ENCODE assay signal across 12 cellular contexts in genomic region chr19:6275170-6275744, GRCh38. TPM values are rescaled to one million over a fixed set of nuclear protein-coding genes. Genes with fewer than 3 reads are reported as not detected.
DNase-seq lines count a peak whose midpoint lies in the region; ATAC-seq, FAIRE-seq and TF ChIP-seq lines count a peak whose summit lies in the region.
"Had no signal": no experiment of that assay in that cellular context is flagged by ENCODE, and none has a peak within 500 bp of the region (broad histone marks: within the 10 kb centered on the region; RNA-seq: fewer than 3 reads in every experiment).

No MANE protein-coding gene starts in this region.

- 65% methylated on average over 17 of the region's 18 CpGs for WGBS in HepG2 (ENCODE audit: low lambda C conversion rate)

- H3K27ac ChIP-seq in HepG2 (ENCODE audit: extremely low read length, insufficient read depth, low read length), result peak overlapping the region; percentile 57
- peak overlapping the region; percentile 85 for H3K27ac ChIP-seq in skeletal muscle tissue (ENCODE audit: low read depth, low read length)
- H3K27ac ChIP-seq: PC-9 had no signal

- H3K9ac ChIP-seq in HepG2 (ENCODE audit: insufficient read depth, low read depth, low read length) (no peak overlapping the region), skeletal muscle tissue (ENCODE audit: low read depth in 1 of 3, low read length in 3 of 3) (peak overlapping the region; percentile 67 to 70 (median 69))

- H3K79me2 ChIP-seq in HepG2 (ENCODE audit: insufficient read depth, low read length), result peaks cover 89% of the 10 kb centered on the region

- ATAC-seq in activated T-helper 17 cell treated with anti-CD3 and anti-CD28 coated beads, Interleukin-2, amount 50 U/mL, for 72 hours (replicated peaks), result no peak
- ATAC-seq in HepG2 (no peak), GM19397 (IDR thresholded peaks at IDR 0.05; ENCODE audit: unreplicated experiment) (no peak)

- intact Hi-C loops in HepG2 (cut with micrococcal nuclease; ENCODE audit: unreplicated experiment), result no loop called here

- H3K4me3 ChIP-seq in H7 (ENCODE audit: insufficient read depth, low read depth, low read length) (no peak overlapping the region), HepG2 (replicated peaks in 1 of 3; ENCODE audit: insufficient read depth in 1 of 3, low read depth in 2 of 3, low read length in 3 of 3) (no peak overlapping the region), skeletal muscle tissue (ENCODE audit: low read length in 3 of 3) (peak overlapping the region in 2 of 3 donors; percentile 32 to 69)
- H3K4me3 ChIP-seq: PC-9 had no signal

- no peaks in the 10 kb centered on the region for H3K27me3 ChIP-seq in H7 (ENCODE audit: control insufficient read depth, insufficient read depth, low read length)
- no peaks in the 10 kb centered on the region for H3K27me3 ChIP-seq in HepG2 (ENCODE audit: control insufficient read depth in 1 of 2, insufficient read depth in 2 of 2, low read length in 2 of 2)
- H3K27me3 ChIP-seq in skeletal muscle tissue (ENCODE audit: control insufficient read depth in 3 of 3, insufficient read depth in 3 of 3, low read length in 3 of 3), result no peaks in the 10 kb centered on the region

- no peaks in the 10 kb centered on the region for H3K27me3 Mint-ChIP-seq in activated T-helper 17 cell treated with anti-CD3 and anti-CD28 coated beads, Interleukin-2, amount 50 U/mL, for 72 hours

- CTCF ChIA-PET in HepG2 (lab: Yijun Ruan, JAX; ENCODE audit: low intra/inter-chr PET ratio, low total read pairs), result no interaction called here

- peaks cover 66% of the 10 kb centered on the region for H3K4me1 ChIP-seq in HepG2 (ENCODE audit: insufficient read depth, low read length)
- H3K4me1 ChIP-seq in skeletal muscle tissue (ENCODE audit: control insufficient read depth in 3 of 3, insufficient read depth in 3 of 3, low read length in 3 of 3), result peaks cover 88 to 91% (median 89%) of the 10 kb centered on the region in 3 donors

- H2AFZ ChIP-seq in HepG2 (ENCODE audit: low read length), result no peak overlapping the region
- H2AFZ ChIP-seq: PC-9 had no signal

- peak overlapping the region; percentile 28 for H3K27ac Mint-ChIP-seq in activated T-helper 17 cell treated with anti-CD3 and anti-CD28 coated beads, Interleukin-2, amount 50 U/mL, for 72 hours

- peaks cover 37% of the 10 kb centered on the region for H3K4me1 Mint-ChIP-seq in activated T-helper 17 cell treated with anti-CD3 and anti-CD28 coated beads, Interleukin-2, amount 50 U/mL, for 72 hours

- DNase-seq in H7, result peak; percentile 26
- DNase-seq in HepG2 (ENCODE audit: low spot score), result no peak
- no peak for DNase-seq in GOT3 (lab: John Stamatoyannopoulos, UW)
- DNase-seq in HUDEP-2 (lab: John Stamatoyannopoulos, UW; ENCODE audit: unreplicated experiment in 76 of 76), result no peak
- DNase-seq in SW 1271 (lab: John Stamatoyannopoulos, UW), result no peak
- DNase-seq: activated effector memory CD4-positive, alpha-beta T cell treated with anti-CD3 and anti-CD28 coated beads, Interleukin-2, amount 50 U/mL, for 16 hours; DMS153; NCI-H1694 treated with DMSO at 0.1 percent for 48 hours; PC-9 had no signal

- H3K9me3 Mint-ChIP-seq in activated T-helper 17 cell treated with anti-CD3 and anti-CD28 coated beads, Interleukin-2, amount 50 U/mL, for 72 hours, result no peaks in the 10 kb centered on the region

- H3K36me3 ChIP-seq in H7 (replicated peaks; ENCODE audit: control insufficient read depth, insufficient read depth, low read length) (peaks cover 5% of the 10 kb centered on the region), HepG2 (replicated peaks in 1 of 2; ENCODE audit: control insufficient read depth in 1 of 2, insufficient read depth in 2 of 2, low read length in 2 of 2) (peaks cover 0 to 14% of the 10 kb centered on the region in 2 experiments), skeletal muscle tissue (ENCODE audit: control insufficient read depth in 3 of 3, insufficient read depth in 3 of 3, low read length in 3 of 3) (peaks cover 0 to 7% (median 2%) of the 10 kb centered on the region in 3 donors)

- no TSS peak for BruUV-seq in HepG2 (replicated peaks; lab: Mats Ljungman, UMichigan)

- FAIRE-seq in HepG2 (lab: Jason Lieb, UNC), result peak; percentile 50

- peaks cover 32% of the 10 kb centered on the region; the same call in 1 of the 2 replicates for H4K20me1 ChIP-seq in HepG2 (ENCODE audit: insufficient read depth, low read length)

- no peak for TF ChIP-seq CTCF in HepG2 (CRISPR knock-in tag; IDR thresholded peaks at IDR 0.05)

- TF ChIP-seq EP300 in HepG2 (IDR thresholded peaks at IDR 0.05; ENCODE audit: low read depth in 2 of 2, low read length in 2 of 2) (no peak), HepG2 (CRISPR knock-in tag; IDR thresholded peaks at IDR 0.05; ENCODE audit: borderline replicate concordance) (no peak)

- TF ChIP-seq RAD21 in HepG2 (CRISPR knock-in tag; IDR thresholded peaks at IDR 0.05), result no peak

- POLR2A ChIA-PET in HepG2 (lab: Yijun Ruan, JAX), result no interaction called here

- no peak overlapping the region; the same call in 1 of the 2 replicates for H3K4me2 ChIP-seq in HepG2 (ENCODE audit: low read depth, low read length)
- H3K4me2 ChIP-seq: PC-9 had no signal

- in situ Hi-C loops in HepG2 (cut with HindIII; ENCODE audit: extremely low pct_ligation_motif_present, low pct_unique_long_range_greater_than_20kb), result no loop called here

- TF ChIP-seq POLR2A in HepG2 (IDR thresholded peaks at IDR 0.05; ENCODE audit: insufficient read depth in 1 of 2, low read depth in 2 of 2, low read length in 2 of 2), result no peak

- peaks cover 27% of the 10 kb centered on the region for H3K36me3 Mint-ChIP-seq in activated T-helper 17 cell treated with anti-CD3 and anti-CD28 coated beads, Interleukin-2, amount 50 U/mL, for 72 hours (ENCODE audit: low read depth)

- H3K9me3 ChIP-seq in HepG2 (ENCODE audit: low read length) (no peaks in the 10 kb centered on the region), skeletal muscle tissue (ENCODE audit: control insufficient read depth in 3 of 3, low read length in 3 of 3) (no peaks in the 10 kb centered on the region)

- H3K4me3 Mint-ChIP-seq in activated T-helper 17 cell treated with anti-CD3 and anti-CD28 coated beads, Interleukin-2, amount 50 U/mL, for 72 hours, result no peak overlapping the region

RNA-seq across cellular contexts. Expression of gene MLLT1, which starts 4.5 kb away (rescaled TPM):
- total RNA-seq in H7 (2014; rRNA removed; shearing (Covaris generic)), result 16.1 and 17.3 TPM in 2 replicates
- total RNA-seq in activated T-helper 17 cell treated with anti-CD3 and anti-CD28 coated beads, Interleukin-2, amount 50 U/mL, for 72 hours, result 10 to 100 TPM; 31.3 to 51.8 TPM
- total RNA-seq in HepG2 (2016; rRNA removed; fragmentation: Illumina TruSeq; extraction: Trizol) (11.6 and 12.2 TPM in 2 replicates), skeletal muscle tissue (2.6 TPM)
- 8.6 and 9.6 TPM in 2 replicates for total RNA-seq in HepG2 (2016; cell fraction: cytosol; rRNA removed; fragmentation: Illumina TruSeq; extraction: Trizol; ENCODE audit: low read depth)
- 9.5 and 12.5 TPM in 2 replicates for total RNA-seq in HepG2 (2016; cell fraction: insoluble cytoplasmic fraction; rRNA removed; fragmentation: Illumina TruSeq; extraction: Trizol)
- 12.7 and 15.3 TPM in 2 replicates for total RNA-seq in HepG2 (2016; cell fraction: membrane; rRNA removed; fragmentation: Illumina TruSeq; extraction: Trizol)
- 8.8 and 10.0 TPM in 2 replicates for total RNA-seq in HepG2 (2016; cell fraction: nucleus; rRNA removed; fragmentation: Illumina TruSeq; extraction: Trizol)
- polyA plus RNA-seq in HepG2 (2011; rRNA removed), result 11.7 and 12.7 TPM in 2 replicates
- 7.4 and 11.8 TPM in 2 replicates for polyA plus RNA-seq in HepG2 (2011; cell fraction: cytosol; rRNA removed)
- 27.2 and 40.6 TPM in 2 replicates for polyA plus RNA-seq in HepG2 (2011; cell fraction: nucleus; rRNA removed)
- polyA plus RNA-seq in HepG2 (2012), result 11.3 and 13.5 TPM in 2 replicates
- polyA plus RNA-seq in HepG2 (2016; cell fraction: cytosol; fragmentation: Illumina TruSeq; extraction: Trizol; ENCODE audit: low read depth), result 4.7 and 6.0 TPM in 2 replicates
- 21.6 and 27.3 TPM in 2 replicates for polyA plus RNA-seq in HepG2 (2016; cell fraction: insoluble cytoplasmic fraction; fragmentation: Illumina TruSeq; extraction: Trizol; ENCODE audit: low read depth)
- 15.1 and 15.5 TPM in 2 replicates for polyA plus RNA-seq in HepG2 (2016; cell fraction: membrane; fragmentation: Illumina TruSeq; extraction: Trizol; ENCODE audit: low read depth)
- polyA plus RNA-seq in HepG2 (2016; cell fraction: nucleus; fragmentation: Illumina TruSeq; extraction: Trizol; ENCODE audit: insufficient read depth, low read depth), result 29.9 and 38.7 TPM in 2 replicates
- polyA minus RNA-seq in HepG2 (2011; rRNA and poly(A)+ RNA removed; ENCODE audit: low replicate concordance), result 22.8 and 26.1 TPM in 2 replicates
- polyA minus RNA-seq in HepG2 (2011; cell fraction: cytosol; rRNA and poly(A)+ RNA removed), result 20.7 and 22.7 TPM in 2 replicates
- 5.4 and 5.6 TPM in 2 replicates for polyA minus RNA-seq in HepG2 (2011; cell fraction: nucleus; rRNA and poly(A)+ RNA removed)

RNA-seq across cellular contexts. Expression of gene ACER1, which starts 58.2 kb away (rescaled TPM):
- not detected in 2 replicates for total RNA-seq in H7 (2014; rRNA removed; shearing (Covaris generic))
- not detected for total RNA-seq in activated T-helper 17 cell treated with anti-CD3 and anti-CD28 coated beads, Interleukin-2, amount 50 U/mL, for 72 hours
- total RNA-seq in HepG2 (2016; rRNA removed; fragmentation: Illumina TruSeq; extraction: Trizol) (not detected in 2 replicates), skeletal muscle tissue (0.52 TPM)
- total RNA-seq in HepG2 (2016; cell fraction: cytosol; rRNA removed; fragmentation: Illumina TruSeq; extraction: Trizol; ENCODE audit: low read depth), result not detected in 2 replicates
- not detected in 2 replicates for total RNA-seq in HepG2 (2016; cell fraction: insoluble cytoplasmic fraction; rRNA removed; fragmentation: Illumina TruSeq; extraction: Trizol)
- total RNA-seq in HepG2 (2016; cell fraction: membrane; rRNA removed; fragmentation: Illumina TruSeq; extraction: Trizol), result not detected in 2 replicates
- total RNA-seq in HepG2 (2016; cell fraction: nucleus; rRNA removed; fragmentation: Illumina TruSeq; extraction: Trizol), result not detected in 2 replicates
- not detected in 2 replicates for polyA plus RNA-seq in HepG2 (2011; rRNA removed)
- polyA plus RNA-seq in HepG2 (2011; cell fraction: cytosol; rRNA removed), result not detected in 2 replicates
- polyA plus RNA-seq in HepG2 (2011; cell fraction: nucleus; rRNA removed), result not detected in 2 replicates
- not detected in 2 replicates for polyA plus RNA-seq in HepG2 (2012)
- polyA plus RNA-seq in HepG2 (2016; cell fraction: cytosol; fragmentation: Illumina TruSeq; extraction: Trizol; ENCODE audit: low read depth), result not detected in 2 replicates
- polyA plus RNA-seq in HepG2 (2016; cell fraction: insoluble cytoplasmic fraction; fragmentation: Illumina TruSeq; extraction: Trizol; ENCODE audit: low read depth), result not detected in 2 replicates
- not detected in 2 replicates for polyA plus RNA-seq in HepG2 (2016; cell fraction: membrane; fragmentation: Illumina TruSeq; extraction: Trizol; ENCODE audit: low read depth)
- not detected in 2 replicates for polyA plus RNA-seq in HepG2 (2016; cell fraction: nucleus; fragmentation: Illumina TruSeq; extraction: Trizol; ENCODE audit: insufficient read depth, low read depth)
- polyA minus RNA-seq in HepG2 (2011; rRNA and poly(A)+ RNA removed; ENCODE audit: low replicate concordance), result not detected in 2 replicates
- polyA minus RNA-seq in HepG2 (2011; cell fraction: cytosol; rRNA and poly(A)+ RNA removed), result not detected in 2 replicates
- polyA minus RNA-seq in HepG2 (2011; cell fraction: nucleus; rRNA and poly(A)+ RNA removed), result not detected in 2 replicates
- total RNA-seq: PC-9 had no signal

Comparison
In these comparisons a context has a peak if more than half of its experiments do, and no peak if none do; other contexts are left out.
1. H3K4me3 ChIP-seq: peak in skeletal muscle tissue (2 of 3); none in H7 (single experiment) and HepG2 (0 of 3).